Comparison of ENCODE assay signal across 25 cellular contexts in the genomic region with DNA sequence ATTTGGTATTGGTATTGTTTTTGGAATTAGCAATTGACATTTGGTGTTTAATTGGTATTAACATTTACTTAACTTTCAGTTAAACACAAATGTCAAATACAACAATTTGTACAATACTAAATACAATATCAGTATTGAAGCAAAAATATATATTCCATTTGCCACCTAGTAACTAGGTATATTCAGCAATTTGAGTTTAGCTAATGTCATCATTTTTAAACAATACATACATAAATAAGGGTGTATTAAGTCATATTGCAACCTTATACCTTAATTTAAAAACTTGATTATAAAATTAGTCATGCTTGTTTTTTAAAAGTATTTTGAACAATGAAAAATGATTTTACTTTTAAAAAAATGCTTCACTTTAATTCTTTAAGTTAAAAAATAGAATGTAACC.
"Had no signal": no experiment of that assay in that cellular context is flagged by ENCODE, and none has a peak within 500 bp of the region (broad histone marks: within the 10 kb centered on the region; RNA-seq: fewer than 3 reads in every experiment).

No MANE protein-coding gene starts in this region.

- FAIRE-seq: keratinocyte had no signal

- H3K9me3 ChIP-seq: left ventricle myocardium inferior, mucosa of descending colon, ovary, prostate gland, stomach, testis, thyroid gland, transverse colon, upper lobe of left lung, vagina had no signal

- ATAC-seq: left colon; mucosa of descending colon; naive thymus-derived CD4-positive, alpha-beta T cell; natural killer cell treated with Interleukin-12 subunit alpha and Interleukin-12 subunit beta and Interleukin-15 and Interleukin-18, amount 100 ng/mL, for 72 hours; right cardiac atrium; stimulated activated naive B cell treated with anti-CD40 and anti-IgM and Interleukin-4, amounts not matched to agents 10 μg/mL and 1 μg/mL and 100 μg/mL, for 72 hours; stimulated activated naive CD8-positive, alpha-beta T cell treated with anti-CD3 and anti-CD28 coated beads, Interleukin-15, Interleukin-2, amounts not matched to agents 100 U/mL and 50 U/mL, for 24 hours had no signal

- H3K4me1 ChIP-seq: left ventricle myocardium inferior, prostate gland, testis, thyroid gland, transverse colon, upper lobe of left lung, vagina had no signal

- DNase-seq: left colon; left ventricle myocardium inferior; midbrain; mucosa of descending colon; naive thymus-derived CD4-positive, alpha-beta T cell; ovary; retina; right cardiac atrium; stimulated activated CD4-positive, alpha-beta T cell treated with anti-CD3 and anti-CD28 coated beads, Interleukin-12 subunit alpha, Interleukin-12 subunit beta, amount 100 ng/mL, for 4 hours; stimulated activated CD4-positive, alpha-beta T cell treated with anti-CD3 and anti-CD28 coated beads, Interleukin-15, amount 100 ng/mL, for 24 hours; stimulated activated CD4-positive, alpha-beta T cell treated with anti-CD3 and anti-CD28 coated beads, Interleukin-2, amount 100 ng/mL, for 24 hours; stimulated activated CD4-positive, alpha-beta T cell treated with anti-CD3 and anti-CD28 coated beads, Interleukin-4, amount 100 ng/mL, for 1 hour; stimulated activated naive B cell treated with anti-CD40 and anti-IgM and Interleukin-4, amounts not matched to agents 10 μg/mL and 1 μg/mL and 100 μg/mL, for 72 hours; stimulated activated naive CD8-positive, alpha-beta T cell treated with anti-CD3 and anti-CD28 coated beads, Interleukin-15, Interleukin-2, amounts not matched to agents 100 U/mL and 50 U/mL, for 24 hours; stomach; testis; thyroid gland; transverse colon; upper lobe of left lung had no signal

- H3K4me3 ChIP-seq: hepatocyte, left ventricle myocardium inferior, lung, mucosa of descending colon, ovary, prostate gland, stomach, testis, thyroid gland, transverse colon, upper lobe of left lung, vagina had no signal

- H3K27ac ChIP-seq: hepatocyte, left ventricle myocardium inferior, ovary, prostate gland, stomach, testis, thyroid gland, transverse colon, upper lobe of left lung, vagina had no signal

- H3K36me3 ChIP-seq: ovary, prostate gland, thyroid gland, transverse colon, vagina had no signal
